8 cellular contexts compared by ENCODE assay signal in the genomic region with DNA sequence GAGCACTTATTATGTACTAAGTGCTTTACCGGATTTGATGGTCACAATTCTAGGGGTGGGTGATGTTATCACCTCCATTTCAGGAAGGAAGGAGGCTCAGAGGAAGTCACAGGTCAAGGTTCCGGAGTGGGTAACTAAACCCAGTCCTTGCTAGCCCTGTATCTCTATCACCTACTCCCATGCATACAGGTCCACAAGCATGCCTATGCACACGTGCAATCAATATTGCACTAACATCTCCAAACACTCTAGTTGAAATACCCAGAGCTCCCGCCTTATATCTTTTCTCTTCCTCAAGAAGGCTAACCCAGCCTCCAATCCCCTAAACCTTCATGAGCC. TPM values are rescaled to one million over a fixed set of nuclear protein-coding genes. Genes with fewer than 3 reads are reported as not detected.
DNase-seq lines count a peak whose midpoint lies in the region; ATAC-seq and TF ChIP-seq lines count a peak whose summit lies in the region.

No MANE protein-coding gene starts in this region.

- H3K36me3 ChIP-seq in SJCRH30 (no peaks in the 10 kb centered on the region), parathyroid adenoma (ENCODE audit: control insufficient read depth, insufficient read depth, low read length) (no peaks in the 10 kb centered on the region)

- H3K27ac ChIP-seq in SJCRH30 = no peak overlapping the region; the same call in 1 of the 2 replicates
- peak overlapping the region; percentile 82 for H3K27ac ChIP-seq in parathyroid adenoma

- no peak overlapping the region for H3K9ac ChIP-seq in parathyroid adenoma

- TF ChIP-seq CTCF in epithelial cell of proximal tubule (conservative IDR thresholded peaks at IDR 0.05; ENCODE audit: low read depth, low read length) (no peak), parathyroid adenoma (IDR thresholded peaks at IDR 0.05) (no peak)

- H3K4me1 ChIP-seq in SJCRH30 (peaks cover 32% of the 10 kb centered on the region), parathyroid adenoma (peaks cover 12% of the 10 kb centered on the region)

- H3K4me2 ChIP-seq in parathyroid adenoma (ENCODE audit: low read length) = peak overlapping the region; percentile 96

- no peaks in the 10 kb centered on the region for H3K79me2 ChIP-seq in parathyroid adenoma

- H3K4me3 ChIP-seq in SJCRH30 (peak overlapping the region; percentile 64), epithelial cell of proximal tubule (ENCODE audit: low read depth, low read length) (peak overlapping the region; percentile 78), parathyroid adenoma (ENCODE audit: low read depth, low read length) (peak overlapping the region; percentile 91)

- H2AFZ ChIP-seq in parathyroid adenoma = peak overlapping the region; percentile 89

- no peak for DNase-seq in SJCRH30
- no peak for DNase-seq in epithelial cell of proximal tubule (ENCODE audit: low read depth)
- no peak for DNase-seq in HK-2 (ENCODE audit: unreplicated experiment)
- DNase-seq in cerebellar nuclear complex (lab: John Stamatoyannopoulos, UW) = no peak

- H3K9me3 ChIP-seq in SJCRH30 (replicated peaks) (no peaks in the 10 kb centered on the region), parathyroid adenoma (ENCODE audit: control insufficient read depth, low read length) (no peaks in the 10 kb centered on the region)

- no peaks in the 10 kb centered on the region for H3K27me3 ChIP-seq in SJCRH30
- no peaks in the 10 kb centered on the region for H3K27me3 ChIP-seq in parathyroid adenoma (ENCODE audit: control insufficient read depth, insufficient read depth, low read length)

- ATAC-seq in GM21529 (IDR thresholded peaks at IDR 0.05; ENCODE audit: unreplicated experiment) = peak; percentile 17
- no peak for ATAC-seq in GM21786 (IDR thresholded peaks at IDR 0.05; ENCODE audit: unreplicated experiment)
- no peak for ATAC-seq in HG03565 (IDR thresholded peaks at IDR 0.05; ENCODE audit: unreplicated experiment)

RNA-seq across cellular contexts. Expression of gene FOSB, which starts 17.8 kb away (rescaled TPM):
- 0.35 and 0.40 TPM in 2 replicates for total RNA-seq in SJCRH30 (2014; rRNA removed; shearing (Covaris generic))
- total RNA-seq in epithelial cell of proximal tubule = 0.65 and 3.4 TPM in 2 replicates

RNA-seq across cellular contexts. Expression of gene ERCC1, which starts 26.3 kb away (rescaled TPM):
- 29.7 and 32.3 TPM in 2 replicates for total RNA-seq in SJCRH30 (2014; rRNA removed; shearing (Covaris generic))
- 66.6 and 71.6 TPM in 2 replicates for total RNA-seq in epithelial cell of proximal tubule

RNA-seq across cellular contexts. Expression of gene POLR1G, which starts 43.6 kb away (rescaled TPM):
- 20.9 and 21.8 TPM in 2 replicates for total RNA-seq in SJCRH30 (2014; rRNA removed; shearing (Covaris generic))
- 14.5 and 30.7 TPM in 2 replicates for total RNA-seq in epithelial cell of proximal tubule

RNA-seq across cellular contexts. Expression of gene PPP1R13L, which starts 45.1 kb away (rescaled TPM):
- 2.4 and 3.2 TPM in 2 replicates for total RNA-seq in SJCRH30 (2014; rRNA removed; shearing (Covaris generic))
- total RNA-seq in epithelial cell of proximal tubule = 15.2 and 16.8 TPM in 2 replicates

RNA-seq across cellular contexts. Expression of gene RTN2, which starts 46.8 kb away (rescaled TPM):
- 29.3 and 30.9 TPM in 2 replicates for total RNA-seq in SJCRH30 (2014; rRNA removed; shearing (Covaris generic))
- total RNA-seq in epithelial cell of proximal tubule = 6.9 and 9.7 TPM in 2 replicates
